Comparison of ENCODE assay signal across 8 cellular contexts in genomic region chr14:30283822-30284446, GRCh38.
DNase-seq lines count a peak whose midpoint lies in the region; ATAC-seq and TF ChIP-seq lines count a peak whose summit lies in the region.

No MANE protein-coding gene starts in this region.

- H3K4me3 Mint-ChIP-seq in T-cell = no peak overlapping the region
- no peak overlapping the region for H3K4me3 Mint-ChIP-seq in activated CD8-positive, alpha-beta memory T cell treated with anti-CD3 and anti-CD28 coated beads, Interleukin-2, amount 10 ng/mL, durations not matched to agents 7 days and 5 days

- peaks cover 0 to 6% (median under 1%) of the 10 kb centered on the region in 3 donors for H3K9me3 Mint-ChIP-seq in T-cell
- no peaks in the 10 kb centered on the region for H3K9me3 Mint-ChIP-seq in activated CD8-positive, alpha-beta memory T cell treated with anti-CD3 and anti-CD28 coated beads, Interleukin-2, amount 10 ng/mL, durations not matched to agents 7 days and 5 days (ENCODE audit: low read depth)

- H3K9me2 ChIP-seq in hepatocyte (replicated peaks; ENCODE audit: insufficient read depth) = no peaks in the 10 kb centered on the region

- H3K4me2 ChIP-seq in hepatocyte = no peak overlapping the region

- DNase-seq in SKM-1 treated with dmso at 0.1 percent for 144 hours (lab: John Stamatoyannopoulos, UW; ENCODE audit: unreplicated experiment) = peak; percentile 19
- no peak for DNase-seq in SKM-1 (lab: John Stamatoyannopoulos, UW; ENCODE audit: unreplicated experiment)
- DNase-seq in hepatocyte (ENCODE audit: low spot score) = peak; percentile 48
- DNase-seq in T-cell = no peak
- DNase-seq in sciatic nerve (ENCODE audit: low spot score) = no peak
- no peak for DNase-seq in activated CD8-positive, alpha-beta memory T cell treated with anti-CD3 and anti-CD28 coated beads, Interleukin-2, amount 10 ng/mL, durations not matched to agents 7 days and 5 days

- H3K27ac Mint-ChIP-seq in T-cell = no peak overlapping the region
- H3K27ac Mint-ChIP-seq in activated CD8-positive, alpha-beta memory T cell treated with anti-CD3 and anti-CD28 coated beads, Interleukin-2, amount 10 ng/mL, durations not matched to agents 7 days and 5 days = no peak overlapping the region

- H3K27me3 ChIP-seq in hepatocyte = no peaks in the 10 kb centered on the region

- intact Hi-C loops in sciatic nerve (cut with DNase I) = no loop called here

- no peaks in the 10 kb centered on the region for H3K36me3 ChIP-seq in hepatocyte (replicated peaks; ENCODE audit: insufficient read depth, low read depth)

- 36% methylated on average over 2 of the region's 2 CpGs for WGBS in hepatocyte (ENCODE audit: low lambda C conversion rate, missing lambda C conversion rate)

- peak; percentile 50 for TF ChIP-seq CTCF in hepatocyte (IDR thresholded peaks at IDR 0.05; ENCODE audit: poor library complexity)

- H3K27ac ChIP-seq in hepatocyte = no peak overlapping the region

- POLR2A ChIA-PET in T-cell (lab: Charles Lee) = no interaction called here

- H3K4me1 Mint-ChIP-seq in T-cell = no peaks in the 10 kb centered on the region
- no peaks in the 10 kb centered on the region for H3K4me1 Mint-ChIP-seq in activated CD8-positive, alpha-beta memory T cell treated with anti-CD3 and anti-CD28 coated beads, Interleukin-2, amount 10 ng/mL, durations not matched to agents 7 days and 5 days

- peak; percentile 68 for ATAC-seq in HG02642 (IDR thresholded peaks at IDR 0.05; ENCODE audit: poor library complexity, unreplicated experiment)
- peak; percentile 71 for ATAC-seq in SK-N-SH treated with all-trans-retinoic acid at 6 μM for 48 hours
- no peak for ATAC-seq in T-cell (replicated peaks in 1 of 4)
- ATAC-seq in sciatic nerve = no peak
- no peak for ATAC-seq in activated CD8-positive, alpha-beta memory T cell treated with anti-CD3 and anti-CD28 coated beads, Interleukin-2, amount 10 ng/mL, durations not matched to agents 7 days and 5 days

- no peaks in the 10 kb centered on the region for H4K20me1 ChIP-seq in hepatocyte (ENCODE audit: insufficient read depth, poor library complexity, severe bottlenecking)

- no peaks in the 10 kb centered on the region for H3K4me1 ChIP-seq in hepatocyte (ENCODE audit: insufficient read depth)

- H3K27me3 Mint-ChIP-seq in T-cell = peaks cover 0 to 3% of the 10 kb centered on the region in 2 donors
- H3K27me3 Mint-ChIP-seq in activated CD8-positive, alpha-beta memory T cell treated with anti-CD3 and anti-CD28 coated beads, Interleukin-2, amount 10 ng/mL, durations not matched to agents 7 days and 5 days = peaks cover 3% of the 10 kb centered on the region

- H3K36me3 Mint-ChIP-seq in T-cell = no peaks in the 10 kb centered on the region
- no peaks in the 10 kb centered on the region for H3K36me3 Mint-ChIP-seq in activated CD8-positive, alpha-beta memory T cell treated with anti-CD3 and anti-CD28 coated beads, Interleukin-2, amount 10 ng/mL, durations not matched to agents 7 days and 5 days

- H2AFZ ChIP-seq in hepatocyte = no peak overlapping the region

- H3K4me3 ChIP-seq in hepatocyte = no peak overlapping the region

- CTCF ChIA-PET in T-cell (lab: Charles Lee) = no interaction called here
- CTCF ChIA-PET in activated CD8-positive, alpha-beta memory T cell treated with anti-CD3 and anti-CD28 coated beads, Interleukin-2, amount 10 ng/mL, durations not matched to agents 7 days and 5 days (lab: Charles Lee) = interaction anchor here (1.0 to 2.3 kb wide), 2 partner anchors 9 to 13 kb away, joined by 4 to 7 read pairs; no protein-coding TSS in a partner anchor

- no peaks in the 10 kb centered on the region for H3K79me2 ChIP-seq in hepatocyte

- no peaks in the 10 kb centered on the region for H3K9me3 ChIP-seq in hepatocyte (ENCODE audit: low read depth)

TF ChIP-seq in SK-N-SH treated with all-trans-retinoic acid at 6 μM for 48 hours, 23 proteins besides CTCF, POLR2A, EP300 and RAD21:
- no peak for TF ChIP-seq RARB (CRISPR knock-in tag; IDR thresholded peaks at IDR 0.05)
- no peak for TF ChIP-seq ZNF565 (CRISPR knock-in tag; conservative IDR thresholded peaks at IDR 0.05; ENCODE audit: low read depth)
- no peak for TF ChIP-seq PPARA (CRISPR knock-in tag; IDR thresholded peaks at IDR 0.05; ENCODE audit: borderline replicate concordance)
- TF ChIP-seq CSRNP3 (CRISPR knock-in tag; IDR thresholded peaks at IDR 0.05) = no peak
- TF ChIP-seq SNAI2 (CRISPR knock-in tag; IDR thresholded peaks at IDR 0.05) = no peak
- TF ChIP-seq ZNF8 (CRISPR knock-in tag; IDR thresholded peaks at IDR 0.05) = no peak
- TF ChIP-seq ZFP3 (CRISPR knock-in tag; IDR thresholded peaks at IDR 0.05) = no peak
- no peak for TF ChIP-seq OSR1 (CRISPR knock-in tag; IDR thresholded peaks at IDR 0.05)
- no peak for TF ChIP-seq TSHZ2 (CRISPR knock-in tag; IDR thresholded peaks at IDR 0.05)
- no peak for TF ChIP-seq TCF4 (CRISPR knock-in tag; IDR thresholded peaks at IDR 0.05; ENCODE audit: borderline replicate concordance)
- TF ChIP-seq POU6F1 (CRISPR knock-in tag; IDR thresholded peaks at IDR 0.05; ENCODE audit: borderline replicate concordance, low read depth) = no peak

Comparison
In these comparisons a context has a peak if more than half of its experiments do, and no peak if none do; other contexts are left out.
1. DNase-seq: peak in SKM-1 treated with dmso at 0.1 percent for 144 hours (single experiment) and hepatocyte (single experiment); none in SKM-1 (single experiment), T-cell (0 of 34), sciatic nerve (single experiment) and activated CD8-positive, alpha-beta memory T cell treated with anti-CD3 and anti-CD28 coated beads, Interleukin-2, amount 10 ng/mL, durations not matched to agents 7 days and 5 days (single experiment).
2. ATAC-seq: peak in HG02642 (single experiment) and SK-N-SH treated with all-trans-retinoic acid at 6 μM for 48 hours (single experiment); none in T-cell (0 of 4), sciatic nerve (single experiment) and activated CD8-positive, alpha-beta memory T cell treated with anti-CD3 and anti-CD28 coated beads, Interleukin-2, amount 10 ng/mL, durations not matched to agents 7 days and 5 days (single experiment).